8 cellular contexts compared by ENCODE assay signal in the genomic region with DNA sequence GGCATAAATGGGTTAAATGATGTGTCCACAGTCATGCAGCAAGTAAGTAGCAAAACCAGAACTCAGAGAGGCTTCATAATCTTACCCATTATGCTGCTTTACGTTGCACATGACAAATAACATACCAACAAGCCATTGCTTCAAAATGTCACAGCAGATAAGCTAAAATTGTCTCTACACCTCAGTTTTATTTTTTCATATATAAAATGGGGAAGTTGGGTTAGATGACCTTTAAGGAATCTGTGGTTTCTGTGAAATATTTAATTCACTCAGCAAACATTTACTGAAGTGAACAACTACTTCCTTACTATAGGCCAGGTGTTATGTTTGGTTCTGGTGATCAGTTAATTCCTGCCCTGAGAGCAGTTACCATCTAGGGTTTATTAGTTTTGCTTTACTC. TPM values are rescaled to one million over a fixed set of nuclear protein-coding genes. Genes with fewer than 3 reads are reported as not detected.
A peak's percentile ranks its signal among the peaks of the same experiment; 100 is the strongest.
DNase-seq lines count a peak whose midpoint lies in the region; ATAC-seq and TF ChIP-seq lines count a peak whose summit lies in the region.

No MANE protein-coding gene starts in this region.

- peak overlapping the region; percentile 32 for H3K4me2 ChIP-seq in Loucy (ENCODE audit: low read depth, low read length, poor library complexity, severe bottlenecking)
- H3K4me2 ChIP-seq in mammary epithelial cell (ENCODE audit: insufficient read depth, low read depth, low read length): peak overlapping the region; percentile 12

- TF ChIP-seq CTCF in Loucy (conservative IDR thresholded peaks at IDR 0.05; ENCODE audit: low read length): no peak
- no peak for TF ChIP-seq CTCF in mammary epithelial cell (conservative IDR thresholded peaks at IDR 0.05 in 1 of 2, IDR thresholded peaks at IDR 0.05 in 1 of 2; ENCODE audit: extremely low read depth in 1 of 2, insufficient read depth in 1 of 2, low read depth in 1 of 2, low read length in 2 of 2)
- TF ChIP-seq CTCF in osteocyte (IDR thresholded peaks at IDR 0.05): no peak
- TF ChIP-seq CTCF in WERI-Rb-1 (IDR thresholded peaks at IDR 0.05; ENCODE audit: low read depth, low read length): no peak
- no peak for TF ChIP-seq CTCF in glutamatergic neuron (IDR thresholded peaks at IDR 0.05; ENCODE audit: partially characterized antibody, unreplicated experiment)

- H3K36me3 ChIP-seq in CD4-positive, alpha-beta memory T cell (ENCODE audit: insufficient read depth, low read length): no peaks in the 10 kb centered on the region
- peaks cover 3% of the 10 kb centered on the region; the same call in 1 of the 2 replicates for H3K36me3 ChIP-seq in Loucy (ENCODE audit: insufficient read depth, low read length)
- H3K36me3 ChIP-seq in mammary epithelial cell (ENCODE audit: insufficient read depth, low read length): peaks cover 10% of the 10 kb centered on the region
- H3K36me3 ChIP-seq in WERI-Rb-1: peaks cover 13% of the 10 kb centered on the region

- no peaks in the 10 kb centered on the region for H3K27me3 ChIP-seq in CD4-positive, alpha-beta memory T cell (ENCODE audit: insufficient read depth, low read length)
- H3K27me3 ChIP-seq in Loucy (ENCODE audit: insufficient read depth, low read length, poor library complexity, severe bottlenecking) (no peaks in the 10 kb centered on the region), mammary epithelial cell (ENCODE audit: insufficient read depth, low read length) (no peaks in the 10 kb centered on the region), WERI-Rb-1 (ENCODE audit: insufficient read depth, low read depth, severe bottlenecking) (no peaks in the 10 kb centered on the region)

- H3K36me3 Mint-ChIP-seq in CD4-positive, alpha-beta memory T cell: peaks cover 13 to 31% of the 10 kb centered on the region in 2 donors
- peaks cover 4% of the 10 kb centered on the region for H3K36me3 Mint-ChIP-seq in osteocyte (ENCODE audit: unreplicated experiment)
- H3K36me3 Mint-ChIP-seq in glutamatergic neuron (ENCODE audit: unreplicated experiment): peaks cover 4% of the 10 kb centered on the region

- peak overlapping the region; percentile 33 to 97 (median 85) for H3K27ac Mint-ChIP-seq in CD4-positive, alpha-beta memory T cell
- H3K27ac Mint-ChIP-seq in osteocyte (ENCODE audit: unreplicated experiment) (peak overlapping the region; percentile 27), glutamatergic neuron (ENCODE audit: unreplicated experiment) (no peak overlapping the region)

- H3K79me2 ChIP-seq in Loucy (ENCODE audit: insufficient read depth, low read length): peaks cover 61% of the 10 kb centered on the region
- peaks cover 70% of the 10 kb centered on the region for H3K79me2 ChIP-seq in mammary epithelial cell (ENCODE audit: insufficient read depth, low read length)

- no peak for DNase-seq in CD4-positive, alpha-beta memory T cell
- DNase-seq in mammary epithelial cell (no peak), osteocyte (ENCODE audit: extremely low spot score, unreplicated experiment) (no peak), WERI-Rb-1 (no peak), glutamatergic neuron (no peak), inferior parietal cortex (ENCODE audit: extremely low spot score) (no peak)

- dilution Hi-C loops in mammary epithelial cell (cut with HindIII; ENCODE audit: low sequenced_read_pairs): no loop called here

- H3K4me1 Mint-ChIP-seq in CD4-positive, alpha-beta memory T cell: peaks cover 28 to 61% (median 45%) of the 10 kb centered on the region in 4 donors
- peaks cover 37% of the 10 kb centered on the region for H3K4me1 Mint-ChIP-seq in osteocyte (ENCODE audit: unreplicated experiment)
- H3K4me1 Mint-ChIP-seq in glutamatergic neuron (ENCODE audit: low read depth, unreplicated experiment): peaks cover 5% of the 10 kb centered on the region

- H3K9me3 Mint-ChIP-seq in CD4-positive, alpha-beta memory T cell: no peaks in the 10 kb centered on the region
- H3K9me3 Mint-ChIP-seq in osteocyte (ENCODE audit: unreplicated experiment): no peaks in the 10 kb centered on the region
- peaks cover 3% of the 10 kb centered on the region for H3K9me3 Mint-ChIP-seq in glutamatergic neuron (ENCODE audit: unreplicated experiment)

- H3K9me2 ChIP-seq in Loucy (replicated peaks; ENCODE audit: low read depth, low read length): no peaks in the 10 kb centered on the region

- no peaks in the 10 kb centered on the region for H3K27me3 Mint-ChIP-seq in CD4-positive, alpha-beta memory T cell
- H3K27me3 Mint-ChIP-seq in osteocyte (ENCODE audit: unreplicated experiment) (no peaks in the 10 kb centered on the region), glutamatergic neuron (ENCODE audit: unreplicated experiment) (peaks cover 4% of the 10 kb centered on the region)

- no peaks in the 10 kb centered on the region for H3K9me3 ChIP-seq in CD4-positive, alpha-beta memory T cell (ENCODE audit: control insufficient read depth in 1 of 2, low read length in 2 of 2)
- H3K9me3 ChIP-seq in Loucy (ENCODE audit: insufficient read depth, low read depth, low read length) (no peaks in the 10 kb centered on the region), mammary epithelial cell (replicated peaks; ENCODE audit: insufficient read depth, low read length) (no peaks in the 10 kb centered on the region), WERI-Rb-1 (ENCODE audit: severe bottlenecking) (no peaks in the 10 kb centered on the region)

- H3K4me1 ChIP-seq in CD4-positive, alpha-beta memory T cell (ENCODE audit: insufficient read depth, low read length): peaks cover 56% of the 10 kb centered on the region
- H3K4me1 ChIP-seq in Loucy (ENCODE audit: insufficient read depth, low read length, poor library complexity, severe bottlenecking) (peaks cover 39% of the 10 kb centered on the region), mammary epithelial cell (ENCODE audit: insufficient read depth, low read length) (peaks cover 18% of the 10 kb centered on the region)

- H3K27ac ChIP-seq in CD4-positive, alpha-beta memory T cell (ENCODE audit: low read depth, low read length): peak overlapping the region; percentile 30
- H3K27ac ChIP-seq in mammary epithelial cell (ENCODE audit: insufficient read depth, low read depth, low read length) (no peak overlapping the region), WERI-Rb-1 (no peak overlapping the region)

- H3K9ac ChIP-seq in Loucy (ENCODE audit: low read depth, low read length, poor library complexity, severe bottlenecking) (peak overlapping the region; percentile 24), mammary epithelial cell (ENCODE audit: insufficient read depth, low read length) (no peak overlapping the region)

- H4K20me1 ChIP-seq in Loucy (ENCODE audit: insufficient read depth, low read length, poor library complexity, severe bottlenecking): peaks cover 21% of the 10 kb centered on the region
- no peaks in the 10 kb centered on the region for H4K20me1 ChIP-seq in mammary epithelial cell (ENCODE audit: insufficient read depth, low read length)

- H2AFZ ChIP-seq in Loucy (ENCODE audit: low read length) (no peak overlapping the region), mammary epithelial cell (ENCODE audit: low read depth, low read length) (no peak overlapping the region)

- ATAC-seq in GM18873 (IDR thresholded peaks at IDR 0.05; ENCODE audit: low FRiP score, unreplicated experiment): no peak

- POLR2A ChIA-PET in CD4-positive, alpha-beta memory T cell (lab: Charles Lee; ENCODE audit: partially characterized antibody): interaction anchor here (0.9 to 5.7 kb wide), 9 partner anchors 10 to 132 kb away, joined by 3 to 125 read pairs (median 4); partner anchors contain the start of gene SPOCK2

- BruUV-seq in mammary epithelial cell (replicated peaks; lab: Mats Ljungman, UMichigan): no TSS peak

- in situ Hi-C loops in mammary epithelial cell (cut with MboI; ENCODE audit: low sequenced_read_pairs in 2 of 2): loop anchor here in 1 of 2 donors (10.0 to 25.0 kb wide), 2 partner anchors 174 to 306 kb away; no protein-coding TSS in a partner anchor

- intact Hi-C loops in CD4-positive, alpha-beta memory T cell (cut with micrococcal nuclease): loop anchor here (2.0 to 10.0 kb wide), 4 partner anchors 44 to 156 kb away; partner anchors contain the start of gene DDIT4
- intact Hi-C loops in mammary epithelial cell (cut with micrococcal nuclease): loop anchor here (5.0 kb wide), 2 partner anchors 56 to 321 kb away; no protein-coding TSS in a partner anchor

- peak overlapping the region; percentile 40 to 79 (median 68) for H3K4me3 Mint-ChIP-seq in CD4-positive, alpha-beta memory T cell
- H3K4me3 Mint-ChIP-seq in osteocyte (ENCODE audit: unreplicated experiment): no peak overlapping the region
- H3K4me3 Mint-ChIP-seq in glutamatergic neuron (ENCODE audit: unreplicated experiment): no peak overlapping the region

- no peak overlapping the region for H3K4me3 ChIP-seq in CD4-positive, alpha-beta memory T cell (ENCODE audit: low read length in 2 of 2)
- H3K4me3 ChIP-seq in Loucy (ENCODE audit: low read length, poor library complexity, severe bottlenecking) (peak overlapping the region; percentile 10), mammary epithelial cell (replicated peaks in 1 of 3; ENCODE audit: insufficient read depth in 1 of 3, low read depth in 2 of 3, low read length in 3 of 3) (no peak overlapping the region), WERI-Rb-1 (ENCODE audit: low read depth, low read length) (no peak overlapping the region)

- WGBS in mammary epithelial cell (ENCODE audit: low coverage, missing lambda C conversion rate): 94% methylated on average over 1 of the region's 1 CpG

- H3F3A ChIP-seq in Loucy (ENCODE audit: low read depth): peaks cover 10% of the 10 kb centered on the region; the same call in 1 of the 2 replicates

- CTCF ChIA-PET in CD4-positive, alpha-beta memory T cell (lab: Charles Lee; ENCODE audit: partially characterized antibody): interaction anchor here (1.0 to 9.1 kb wide), 11 partner anchors 12 to 322 kb away, joined by 3 to 89 read pairs (median 4); no protein-coding TSS in a partner anchor
- CTCF ChIA-PET in mammary epithelial cell (lab: Charles Lee; ENCODE audit: low non-redundant PET): interaction anchor here (0.8 kb wide), 1 partner anchor 322 kb away, joined by 4 read pairs; no protein-coding TSS in a partner anchor

RNA-seq across cellular contexts. Expression of gene ASCC1, which starts 2.3 kb away (rescaled TPM):
- 10 to 100 TPM; 14.3 to 17.5 TPM for total RNA-seq in CD4-positive, alpha-beta memory T cell
- 10 to 100 TPM; 19.6 to 24.9 TPM for polyA plus RNA-seq in CD4-positive, alpha-beta memory T cell
- total RNA-seq in mammary epithelial cell (10 to 100 TPM; 40.2 to 54.5 TPM), osteocyte (39.1 and 40.6 TPM in 2 replicates), glutamatergic neuron (ENCODE audit: unreplicated experiment) (33.3 TPM)
- polyA plus RNA-seq in mammary epithelial cell: 36.9 TPM
- polyA minus RNA-seq in mammary epithelial cell: 24.3 TPM

RNA-seq across cellular contexts. Expression of gene ANAPC16, which starts 2.5 kb away (rescaled TPM):
- 100 to 1,000 TPM; 114 to 118 TPM for total RNA-seq in CD4-positive, alpha-beta memory T cell
- polyA plus RNA-seq in CD4-positive, alpha-beta memory T cell: 100 to 1,000 TPM; 324 to 472 TPM
- total RNA-seq in mammary epithelial cell (10 to 100 TPM; 66.4 to 87.2 TPM), osteocyte (61.7 and 70.3 TPM in 2 replicates), glutamatergic neuron (ENCODE audit: unreplicated experiment) (37.0 TPM)
- 53.8 TPM for polyA plus RNA-seq in mammary epithelial cell
- polyA minus RNA-seq in mammary epithelial cell: 4.8 TPM

RNA-seq across cellular contexts. Expression of gene DDIT4, which starts 55.4 kb away (rescaled TPM):
- total RNA-seq in CD4-positive, alpha-beta memory T cell: 10 to 100 TPM; 23.1 to 24.5 TPM
- 100 to 1,000 TPM; 154 to 635 TPM for polyA plus RNA-seq in CD4-positive, alpha-beta memory T cell
- total RNA-seq in mammary epithelial cell: 1,000 to 10,000 TPM in 1 of 2 donors, 100 to 1,000 TPM in 1; 772 to 1,235 TPM
- polyA plus RNA-seq in mammary epithelial cell: 542 TPM
- 521 TPM for polyA minus RNA-seq in mammary epithelial cell
- 288 and 290 TPM in 2 replicates for total RNA-seq in osteocyte
- 153 TPM for total RNA-seq in glutamatergic neuron (ENCODE audit: unreplicated experiment)

Comparison
In these comparisons a context has a peak if more than half of its experiments do, and no peak if none do; other contexts are left out.
1. H3K4me3 Mint-ChIP-seq: peak in CD4-positive, alpha-beta memory T cell (8 of 8); none in osteocyte (single experiment) and glutamatergic neuron (single experiment).